ENCODE assay signal across 18 cellular contexts in the genomic region with DNA sequence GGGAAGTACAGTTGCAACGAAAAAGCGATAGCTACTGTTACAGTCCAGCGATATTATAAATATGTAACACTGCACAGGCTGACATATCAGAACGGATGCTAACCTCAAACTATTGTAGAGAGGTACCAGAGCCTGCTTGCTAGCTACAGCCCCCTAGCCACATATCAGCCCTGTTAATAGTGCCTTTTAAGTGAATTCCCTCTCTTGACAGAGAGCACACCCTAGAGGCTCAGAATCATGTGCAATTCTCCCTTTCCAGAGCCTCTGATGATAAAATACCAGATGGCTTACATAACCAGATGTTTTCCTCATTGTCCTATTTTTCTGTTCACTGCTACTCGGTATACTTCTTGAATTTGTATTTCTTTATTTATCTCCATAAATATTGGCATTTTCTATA.
A peak's percentile ranks its signal among the peaks of the same experiment; 100 is the strongest.
DNase-seq lines count a peak whose midpoint lies in the region; ATAC-seq and TF ChIP-seq lines count a peak whose summit lies in the region.
"Had no signal": no experiment of that assay in that cellular context is flagged by ENCODE, and none has a peak within 500 bp of the region (broad histone marks: within the 10 kb centered on the region; RNA-seq: fewer than 3 reads in every experiment).

No MANE protein-coding gene starts in this region.

- H3K36me3 ChIP-seq in GM23338 (ENCODE audit: insufficient read depth) (no peaks in the 10 kb centered on the region), OCI-LY7 (ENCODE audit: insufficient read depth, low read length) (peaks cover 52% of the 10 kb centered on the region), cardiac muscle cell (no peaks in the 10 kb centered on the region), parathyroid adenoma (ENCODE audit: control insufficient read depth, insufficient read depth, low read length) (no peaks in the 10 kb centered on the region)
- H3K36me3 ChIP-seq: SJCRH30, stomach had no signal

- TF ChIP-seq CTCF in GM23338 (conservative IDR thresholded peaks at IDR 0.05; ENCODE audit: low read depth in 2 of 2) (peak; percentile 35 to 56; a peak in 3 of 4 replicates), OCI-LY7 (conservative IDR thresholded peaks at IDR 0.05; ENCODE audit: low read length) (peak; percentile 70), cardiac muscle cell (IDR thresholded peaks at IDR 0.05; ENCODE audit: low read depth, low read length) (peak; percentile 40), parathyroid adenoma (IDR thresholded peaks at IDR 0.05) (peak; percentile 28)

- H3K27me3 Mint-ChIP-seq in GM23338 (ENCODE audit: insufficient read depth, low read depth, poor library complexity), result no peaks in the 10 kb centered on the region
- peaks cover 10% of the 10 kb centered on the region for H3K27me3 Mint-ChIP-seq in activated CD4-positive, alpha-beta T cell treated with anti-CD3 and anti-CD28 coated beads for 36 hours
- H3K27me3 Mint-ChIP-seq in activated T-cell treated with anti-CD3 and anti-CD28 coated beads, Interleukin-2, amount 50 U/mL, for 24 hours, result peaks cover 16% of the 10 kb centered on the region
- H3K27me3 Mint-ChIP-seq: type B pancreatic cell had no signal

- no peak overlapping the region for H3K4me3 ChIP-seq in GM23338
- H3K4me3 ChIP-seq in OCI-LY7 (ENCODE audit: low read depth, low read length, poor library complexity, severe bottlenecking), result no peak overlapping the region
- H3K4me3 ChIP-seq in cardiac muscle cell, result no peak overlapping the region
- no peak overlapping the region for H3K4me3 ChIP-seq in parathyroid adenoma (ENCODE audit: low read depth, low read length)
- H3K4me3 ChIP-seq: SJCRH30, stomach had no signal

- H3K4me1 Mint-ChIP-seq in GM23338, result no peaks in the 10 kb centered on the region
- H3K4me1 Mint-ChIP-seq in activated CD4-positive, alpha-beta T cell treated with anti-CD3 and anti-CD28 coated beads for 36 hours, result no peaks in the 10 kb centered on the region
- no peaks in the 10 kb centered on the region for H3K4me1 Mint-ChIP-seq in activated T-cell treated with anti-CD3 and anti-CD28 coated beads, Interleukin-2, amount 50 U/mL, for 24 hours (ENCODE audit: low read depth)
- H3K4me1 Mint-ChIP-seq: T-helper 17 cell had no signal

- no peaks in the 10 kb centered on the region for H3K4me1 ChIP-seq in GM23338 (ENCODE audit: insufficient read depth)
- H3K4me1 ChIP-seq in OCI-LY7 (ENCODE audit: insufficient read depth, low read length, poor library complexity, severe bottlenecking), result peaks cover 19% of the 10 kb centered on the region
- H3K4me1 ChIP-seq in cardiac muscle cell (ENCODE audit: low read depth), result no peaks in the 10 kb centered on the region
- H3K4me1 ChIP-seq in parathyroid adenoma, result no peaks in the 10 kb centered on the region
- H3K4me1 ChIP-seq: SJCRH30, stomach had no signal

- H3K27me3 ChIP-seq in GM23338 (ENCODE audit: insufficient read depth) (no peaks in the 10 kb centered on the region), cardiac muscle cell (no peaks in the 10 kb centered on the region), parathyroid adenoma (ENCODE audit: control insufficient read depth, insufficient read depth, low read length) (no peaks in the 10 kb centered on the region)
- H3K27me3 ChIP-seq: SJCRH30, stomach had no signal

- intact Hi-C loops in OCI-LY7 (cut with micrococcal nuclease; ENCODE audit: unreplicated experiment), result no loop called here
- intact Hi-C loops in activated CD4-positive, alpha-beta T cell treated with anti-CD3 and anti-CD28 coated beads for 36 hours (cut with DNase I, micrococcal nuclease), result no loop called here

- no peaks in the 10 kb centered on the region for H3F3A ChIP-seq in GM23338 (replicated peaks; ENCODE audit: low read depth)

- CTCF ChIA-PET in OCI-LY7 (lab: Charles Lee; ENCODE audit: unreplicated experiment), result interaction anchor here (1.2 kb wide), 1 partner anchor 47 kb away, joined by 3 read pairs; no protein-coding TSS in a partner anchor
- CTCF ChIA-PET in activated CD4-positive, alpha-beta T cell treated with anti-CD3 and anti-CD28 coated beads for 36 hours (lab: Charles Lee), result no interaction called here

- H2AFZ ChIP-seq in GM23338, result no peak overlapping the region
- H2AFZ ChIP-seq in OCI-LY7 (ENCODE audit: low read length), result no peak overlapping the region
- H2AFZ ChIP-seq in parathyroid adenoma, result no peak overlapping the region

- no peaks in the 10 kb centered on the region for H3K9me3 ChIP-seq in OCI-LY7 (ENCODE audit: low read length)
- H3K9me3 ChIP-seq in cardiac muscle cell (ENCODE audit: low read depth), result no peaks in the 10 kb centered on the region
- H3K9me3 ChIP-seq in parathyroid adenoma (ENCODE audit: control insufficient read depth, low read length), result no peaks in the 10 kb centered on the region
- H3K9me3 ChIP-seq: SJCRH30, stomach had no signal

- H3K27ac Mint-ChIP-seq in GM23338, result no peak overlapping the region
- H3K27ac Mint-ChIP-seq in activated CD4-positive, alpha-beta T cell treated with anti-CD3 and anti-CD28 coated beads for 36 hours, result no peak overlapping the region
- H3K27ac Mint-ChIP-seq in activated T-cell treated with anti-CD3 and anti-CD28 coated beads, Interleukin-2, amount 50 U/mL, for 24 hours, result no peak overlapping the region
- H3K27ac Mint-ChIP-seq: T-helper 17 cell had no signal

- H3K4me2 ChIP-seq in GM23338 (no peak overlapping the region), OCI-LY7 (ENCODE audit: low read length) (peak overlapping the region; percentile 36), parathyroid adenoma (ENCODE audit: low read length) (no peak overlapping the region)

- no TSS peak for BruUV-seq in OCI-LY7 (replicated peaks; lab: Mats Ljungman, UMichigan)

- POLR2A ChIA-PET in OCI-LY7 (lab: Charles Lee), result interaction anchor here (0.6 to 1.2 kb wide), 7 partner anchors 12 to 914 kb away, joined by 3 to 6 read pairs (median 3); no protein-coding TSS in a partner anchor
- POLR2A ChIA-PET in activated CD4-positive, alpha-beta T cell treated with anti-CD3 and anti-CD28 coated beads for 36 hours (lab: Charles Lee), result no interaction called here

- H4K20me1 ChIP-seq in GM23338 (replicated peaks; ENCODE audit: insufficient read depth) (no peaks in the 10 kb centered on the region), OCI-LY7 (ENCODE audit: insufficient read depth, low read length) (no peaks in the 10 kb centered on the region; the same call in 1 of the 2 replicates)

- H3K9me2 ChIP-seq in GM23338 (ENCODE audit: insufficient read depth) (no peaks in the 10 kb centered on the region), OCI-LY7 (ENCODE audit: insufficient read depth, low read length) (no peaks in the 10 kb centered on the region)

- no peak overlapping the region for H3K9ac ChIP-seq in parathyroid adenoma

- H3K36me3 Mint-ChIP-seq in GM23338 (ENCODE audit: low read depth), result no peaks in the 10 kb centered on the region
- H3K36me3 Mint-ChIP-seq in activated CD4-positive, alpha-beta T cell treated with anti-CD3 and anti-CD28 coated beads for 36 hours (ENCODE audit: low read depth), result no peaks in the 10 kb centered on the region
- H3K36me3 Mint-ChIP-seq in activated T-cell treated with anti-CD3 and anti-CD28 coated beads, Interleukin-2, amount 50 U/mL, for 24 hours (ENCODE audit: low read depth), result no peaks in the 10 kb centered on the region
- H3K36me3 Mint-ChIP-seq: type B pancreatic cell had no signal

- H3K79me2 ChIP-seq in GM23338 (replicated peaks; ENCODE audit: insufficient read depth) (no peaks in the 10 kb centered on the region), OCI-LY7 (ENCODE audit: insufficient read depth, low read depth, low read length) (peaks cover 12% of the 10 kb centered on the region; the same call in 1 of the 2 replicates), parathyroid adenoma (no peaks in the 10 kb centered on the region)

- H3K9me3 Mint-ChIP-seq in GM23338, result no peaks in the 10 kb centered on the region
- H3K9me3 Mint-ChIP-seq in activated CD4-positive, alpha-beta T cell treated with anti-CD3 and anti-CD28 coated beads for 36 hours (ENCODE audit: low read depth), result no peaks in the 10 kb centered on the region
- no peaks in the 10 kb centered on the region for H3K9me3 Mint-ChIP-seq in activated T-cell treated with anti-CD3 and anti-CD28 coated beads, Interleukin-2, amount 50 U/mL, for 24 hours
- H3K9me3 Mint-ChIP-seq: type B pancreatic cell had no signal

- DNase-seq in GM23338 (ENCODE audit: low spot score) (peak; percentile 37), OCI-LY7 (ENCODE audit: low spot score) (peak; percentile 54), cardiac muscle cell (ENCODE audit: low read depth in 1 of 2, low spot score in 1 of 2) (peak; percentile 10 to 71)
- no peak for DNase-seq in activated CD4-positive, alpha-beta T cell treated with anti-CD3 and anti-CD28 coated beads for 36 hours
- no peak for DNase-seq in activated T-cell treated with anti-CD3 and anti-CD28 coated beads, Interleukin-2, amount 50 U/mL, for 24 hours
- DNase-seq: activated CD4-positive, alpha-beta T cell treated with anti-CD3 and anti-CD28 coated beads, Interleukin-2, amount 50 U/mL, for 4 hours; amniotic stem cell; caudate nucleus; COR-L47; NCI-H1417 treated with DMSO at 0.1 percent for 48 hours; NCI-H82; SJCRH30; stimulated activated CD4-positive, alpha-beta T cell treated with anti-CD3 and anti-CD28 coated beads, Interleukin-12 subunit alpha, Interleukin-12 subunit beta, amount 100 ng/mL, for 4 hours; stomach; T-helper 17 cell had no signal

- H3K27ac ChIP-seq in GM23338 (ENCODE audit: low read depth) (no peak overlapping the region), OCI-LY7 (ENCODE audit: low read depth, low read length, poor library complexity, severe bottlenecking) (peak overlapping the region; percentile 10), cardiac muscle cell (no peak overlapping the region), parathyroid adenoma (no peak overlapping the region)
- H3K27ac ChIP-seq: SJCRH30, stomach had no signal

- ATAC-seq in GM23338, result peak; percentile 74
- no peak for ATAC-seq in activated CD4-positive, alpha-beta T cell treated with anti-CD3 and anti-CD28 coated beads for 36 hours
- no peak for ATAC-seq in HG03442 (IDR thresholded peaks at IDR 0.05; ENCODE audit: unreplicated experiment)
- ATAC-seq: T-helper 17 cell had no signal

- no peak overlapping the region for H3K4me3 Mint-ChIP-seq in GM23338
- H3K4me3 Mint-ChIP-seq in activated CD4-positive, alpha-beta T cell treated with anti-CD3 and anti-CD28 coated beads for 36 hours, result no peak overlapping the region
- no peak overlapping the region for H3K4me3 Mint-ChIP-seq in activated T-cell treated with anti-CD3 and anti-CD28 coated beads, Interleukin-2, amount 50 U/mL, for 24 hours
- H3K4me3 Mint-ChIP-seq: T-helper 17 cell, type B pancreatic cell had no signal

TF ChIP-seq in GM23338, 12 proteins besides CTCF, POLR2A, EP300 and RAD21:
- TF ChIP-seq CREB1 (CRISPR knock-in tag; IDR thresholded peaks at IDR 0.05; ENCODE audit: low read depth) (no peak), ZNF331 (CRISPR knock-in tag; IDR thresholded peaks at IDR 0.05; ENCODE audit: low read depth) (no peak), EZH2 (IDR thresholded peaks at IDR 0.05; ENCODE audit: low read depth, unreplicated experiment) (no peak)

Comparison
In these comparisons a context has a peak if more than half of its experiments do, and no peak if none do; other contexts are left out.
1. DNase-seq: peak in GM23338 (single experiment), OCI-LY7 (single experiment) and cardiac muscle cell (2 of 2); none in activated CD4-positive, alpha-beta T cell treated with anti-CD3 and anti-CD28 coated beads for 36 hours (single experiment) and activated T-cell treated with anti-CD3 and anti-CD28 coated beads, Interleukin-2, amount 50 U/mL, for 24 hours (single experiment).
2. Peak in every context shown above with its lines, with median percentiles within 50 percentile points of each other: CTCF ChIP-seq.